ENCODE assay signal across 9 cellular contexts in the genomic region with DNA sequence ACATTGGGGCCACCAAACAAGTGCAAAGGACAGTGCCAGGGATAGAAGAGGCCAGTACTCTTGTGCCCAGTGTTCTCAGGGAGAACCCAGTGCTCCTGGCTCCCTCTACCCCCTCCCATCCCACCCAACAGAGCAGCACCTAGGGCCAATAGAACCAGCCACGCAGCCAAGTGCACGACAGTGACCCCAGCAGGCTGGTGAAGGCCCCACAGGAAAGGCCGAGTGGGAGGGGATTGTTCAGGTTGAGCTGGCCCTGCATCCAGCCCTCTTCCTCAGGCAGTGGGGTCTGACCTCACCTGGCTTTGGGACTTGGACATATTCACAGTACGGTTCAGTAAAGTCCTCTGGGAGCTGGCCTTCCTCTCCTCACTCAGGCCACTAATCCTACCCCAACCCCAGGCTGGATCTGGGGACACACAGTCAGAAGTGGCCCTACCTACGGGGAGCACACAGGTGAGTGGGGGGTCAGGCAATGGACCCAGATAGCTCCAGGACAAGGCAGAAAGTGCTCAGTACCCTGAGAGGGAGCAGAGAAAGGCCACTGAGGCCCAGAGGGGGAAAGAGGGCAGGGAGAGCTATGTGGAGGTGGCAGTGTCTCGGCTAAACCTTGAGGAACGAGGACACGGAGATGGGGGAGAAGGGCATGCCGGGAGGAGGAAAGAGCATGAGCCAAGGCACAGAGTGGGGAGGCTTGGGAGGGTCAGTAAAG. TPM values are rescaled to one million over a fixed set of nuclear protein-coding genes. Genes with fewer than 3 reads are reported as not detected.
DNase-seq lines count a peak whose midpoint lies in the region; ATAC-seq and TF ChIP-seq lines count a peak whose summit lies in the region.
"Had no signal": no experiment of that assay in that cellular context is flagged by ENCODE, and none has a peak within 500 bp of the region (broad histone marks: within the 10 kb centered on the region; RNA-seq: fewer than 3 reads in every experiment).

No MANE protein-coding gene starts in this region.

- peak; percentile 28 for TF ChIP-seq CTCF in choroid plexus epithelial cell (conservative IDR thresholded peaks at IDR 0.05; ENCODE audit: low read depth, low read length)

- no peak for DNase-seq in activated naive CD8-positive, alpha-beta T cell treated with anti-CD3 and anti-CD28 coated beads, Interleukin-2, amount 10 ng/mL, durations not matched to agents 7 days and 5 days
- no peak for DNase-seq in activated naive CD8-positive, alpha-beta T cell treated with anti-CD3 and anti-CD28 coated beads for 36 hours
- DNase-seq in M059J (ENCODE audit: low read depth): peak; percentile 14
- DNase-seq in choroid plexus epithelial cell (ENCODE audit: low read depth): no peak
- no peak for DNase-seq in stimulated activated naive CD8-positive, alpha-beta T cell treated with anti-CD3 and anti-CD28 coated beads, Interleukin-15, amount 100 ng/mL, for 72 hours
- no peak for DNase-seq in A172 (ENCODE audit: low spot score)
- DNase-seq in NCI-H345 treated with DMSO at 0.1 percent for 48 hours (lab: John Stamatoyannopoulos, UW; ENCODE audit: unreplicated experiment): no peak
- DNase-seq: COR-L47 had no signal

- H3K27me3 Mint-ChIP-seq in activated naive CD8-positive, alpha-beta T cell treated with anti-CD3 and anti-CD28 coated beads, Interleukin-2, amount 10 ng/mL, durations not matched to agents 7 days and 5 days: no peaks in the 10 kb centered on the region
- no peaks in the 10 kb centered on the region for H3K27me3 Mint-ChIP-seq in activated naive CD8-positive, alpha-beta T cell treated with anti-CD3 and anti-CD28 coated beads for 36 hours
- H3K27me3 Mint-ChIP-seq in stimulated activated naive CD8-positive, alpha-beta T cell treated with anti-CD3 and anti-CD28 coated beads, Interleukin-15, amount 100 ng/mL, for 72 hours: no peaks in the 10 kb centered on the region

- no peaks in the 10 kb centered on the region for H3K9me3 Mint-ChIP-seq in activated naive CD8-positive, alpha-beta T cell treated with anti-CD3 and anti-CD28 coated beads, Interleukin-2, amount 10 ng/mL, durations not matched to agents 7 days and 5 days
- H3K9me3 Mint-ChIP-seq in activated naive CD8-positive, alpha-beta T cell treated with anti-CD3 and anti-CD28 coated beads for 36 hours: no peaks in the 10 kb centered on the region
- no peaks in the 10 kb centered on the region for H3K9me3 Mint-ChIP-seq in stimulated activated naive CD8-positive, alpha-beta T cell treated with anti-CD3 and anti-CD28 coated beads, Interleukin-15, amount 100 ng/mL, for 72 hours

- H3K36me3 Mint-ChIP-seq in activated naive CD8-positive, alpha-beta T cell treated with anti-CD3 and anti-CD28 coated beads, Interleukin-2, amount 10 ng/mL, durations not matched to agents 7 days and 5 days: peaks cover 3% of the 10 kb centered on the region
- H3K36me3 Mint-ChIP-seq in activated naive CD8-positive, alpha-beta T cell treated with anti-CD3 and anti-CD28 coated beads for 36 hours: peaks cover 7% of the 10 kb centered on the region

- H3K4me3 ChIP-seq in choroid plexus epithelial cell (ENCODE audit: low read depth, low read length): no peak overlapping the region

- POLR2A ChIA-PET in activated naive CD8-positive, alpha-beta T cell treated with anti-CD3 and anti-CD28 coated beads, Interleukin-2, amount 10 ng/mL, durations not matched to agents 7 days and 5 days (lab: Charles Lee): no interaction called here

- peak overlapping the region; percentile 36 for H3K27ac Mint-ChIP-seq in activated naive CD8-positive, alpha-beta T cell treated with anti-CD3 and anti-CD28 coated beads, Interleukin-2, amount 10 ng/mL, durations not matched to agents 7 days and 5 days
- H3K27ac Mint-ChIP-seq in activated naive CD8-positive, alpha-beta T cell treated with anti-CD3 and anti-CD28 coated beads for 36 hours: no peak overlapping the region
- H3K27ac Mint-ChIP-seq in stimulated activated naive CD8-positive, alpha-beta T cell treated with anti-CD3 and anti-CD28 coated beads, Interleukin-15, amount 100 ng/mL, for 72 hours: peak overlapping the region in 1 of 2 donors; percentile 48

- H3K4me3 Mint-ChIP-seq in activated naive CD8-positive, alpha-beta T cell treated with anti-CD3 and anti-CD28 coated beads, Interleukin-2, amount 10 ng/mL, durations not matched to agents 7 days and 5 days: no peak overlapping the region
- H3K4me3 Mint-ChIP-seq in activated naive CD8-positive, alpha-beta T cell treated with anti-CD3 and anti-CD28 coated beads for 36 hours: no peak overlapping the region
- H3K4me3 Mint-ChIP-seq in stimulated activated naive CD8-positive, alpha-beta T cell treated with anti-CD3 and anti-CD28 coated beads, Interleukin-15, amount 100 ng/mL, for 72 hours: no peak overlapping the region

- H3K4me1 Mint-ChIP-seq in activated naive CD8-positive, alpha-beta T cell treated with anti-CD3 and anti-CD28 coated beads, Interleukin-2, amount 10 ng/mL, durations not matched to agents 7 days and 5 days: peaks cover 5% of the 10 kb centered on the region
- peaks cover 3% of the 10 kb centered on the region for H3K4me1 Mint-ChIP-seq in activated naive CD8-positive, alpha-beta T cell treated with anti-CD3 and anti-CD28 coated beads for 36 hours
- no peaks in the 10 kb centered on the region for H3K4me1 Mint-ChIP-seq in stimulated activated naive CD8-positive, alpha-beta T cell treated with anti-CD3 and anti-CD28 coated beads, Interleukin-15, amount 100 ng/mL, for 72 hours

- ATAC-seq in activated naive CD8-positive, alpha-beta T cell treated with anti-CD3 and anti-CD28 coated beads, Interleukin-2, amount 10 ng/mL, durations not matched to agents 7 days and 5 days (ENCODE audit: low read depth): no peak
- ATAC-seq in stimulated activated naive CD8-positive, alpha-beta T cell treated with anti-CD3 and anti-CD28 coated beads, Interleukin-15, amount 100 ng/mL, for 72 hours: peak; percentile 45
- ATAC-seq in HG03571 (IDR thresholded peaks at IDR 0.05; ENCODE audit: unreplicated experiment): no peak

RNA-seq across cellular contexts. Expression of a gene that starts 25.4 kb away (rescaled TPM):
- 10 to 100 TPM; 33.0 to 36.5 TPM for total RNA-seq in activated naive CD8-positive, alpha-beta T cell treated with anti-CD3 and anti-CD28 coated beads, Interleukin-2, amount 10 ng/mL, durations not matched to agents 7 days and 5 days
- 10 to 100 TPM; 78.7 to 79.8 TPM for total RNA-seq in activated naive CD8-positive, alpha-beta T cell treated with anti-CD3 and anti-CD28 coated beads for 36 hours
- 32.8 and 43.0 TPM in 2 replicates for total RNA-seq in M059J (2014; rRNA removed; shearing (Covaris generic))
- total RNA-seq in A172 (2014; rRNA removed; shearing (Covaris generic)): 40.3 and 43.8 TPM in 2 replicates

RNA-seq across cellular contexts. Expression of a gene that starts 45.9 kb away (rescaled TPM):
- 10 to 100 TPM; 12.5 to 13.3 TPM for total RNA-seq in activated naive CD8-positive, alpha-beta T cell treated with anti-CD3 and anti-CD28 coated beads, Interleukin-2, amount 10 ng/mL, durations not matched to agents 7 days and 5 days
- total RNA-seq in activated naive CD8-positive, alpha-beta T cell treated with anti-CD3 and anti-CD28 coated beads for 36 hours: 1 to 10 TPM; 7.0 to 7.6 TPM
- total RNA-seq in M059J (2014; rRNA removed; shearing (Covaris generic)): 14.1 and 17.7 TPM in 2 replicates
- 8.9 and 9.7 TPM in 2 replicates for total RNA-seq in A172 (2014; rRNA removed; shearing (Covaris generic))
